2 cellular contexts compared by ENCODE assay signal in genomic region chr5:180818275-180818674, GRCh38.
A peak's percentile ranks its signal among the peaks of the same experiment; 100 is the strongest.
TF ChIP-seq lines count a peak whose summit lies in the region.

No MANE protein-coding gene starts in this region.

TF ChIP-seq in IMR-90, 13 proteins besides CTCF, POLR2A, EP300 and RAD21:
- no peak for TF ChIP-seq MXI1 (IDR thresholded peaks at IDR 0.05; ENCODE audit: borderline replicate concordance, low read depth, low read length)
- no peak for TF ChIP-seq RCOR1 (IDR thresholded peaks at IDR 0.05; ENCODE audit: insufficient replicate concordance, low read length)
- no peak for TF ChIP-seq CEBPB (IDR thresholded peaks at IDR 0.05; ENCODE audit: low read depth, low read length)
- no peak for TF ChIP-seq RFX5 (IDR thresholded peaks at IDR 0.05; ENCODE audit: low read depth, low read length)
- no peak for TF ChIP-seq ELK1 (IDR thresholded peaks at IDR 0.05; ENCODE audit: borderline replicate concordance, low read depth, low read length)
- TF ChIP-seq MAFK (IDR thresholded peaks at IDR 0.05; ENCODE audit: low read depth, low read length): no peak
- TF ChIP-seq MAZ (IDR thresholded peaks at IDR 0.05; ENCODE audit: borderline replicate concordance, low read depth, low read length): no peak
- no peak for TF ChIP-seq CHD1 (IDR thresholded peaks at IDR 0.05; ENCODE audit: low read depth, low read length)
- no peak for TF ChIP-seq USF2 (IDR thresholded peaks at IDR 0.05; ENCODE audit: low read depth, low read length)
- no peak for TF ChIP-seq SMC3 (IDR thresholded peaks at IDR 0.05; ENCODE audit: low read depth, low read length)
- TF ChIP-seq FOS (IDR thresholded peaks at IDR 0.05; ENCODE audit: low read depth, low read length): no peak
- no peak for TF ChIP-seq BHLHE40 (IDR thresholded peaks at IDR 0.05; ENCODE audit: low read depth, low read length)
- no peak for TF ChIP-seq NFE2L2 (IDR thresholded peaks at IDR 0.05; ENCODE audit: low read depth, low read length)

TF ChIP-seq in GM12878, 131 proteins besides CTCF, POLR2A, EP300 and RAD21:
- TF ChIP-seq IKZF1 (conservative IDR thresholded peaks at IDR 0.05): 0 out of 2 replicates have a peak, but pooled peaks have one; percentile 5
- TF ChIP-seq NRF1 (conservative IDR thresholded peaks at IDR 0.05; ENCODE audit: low read depth, low read length): no peak
TF ChIP-seq in GM12878: peak in this region for 1.
